In genomic region chr1:10712568-10712967, GRCh38 we compare ENCODE assay signal across 2 cellular contexts.
TF ChIP-seq lines count a peak whose summit lies in the region.

No MANE protein-coding gene starts in this region.

TF ChIP-seq in GM23338, 12 proteins besides CTCF, POLR2A, EP300 and RAD21:
- TF ChIP-seq ZNF462 (CRISPR knock-in tag; IDR thresholded peaks at IDR 0.05) (no peak), STAT1 (IDR thresholded peaks at IDR 0.05; ENCODE audit: unreplicated experiment) (no peak), ZNF331 (CRISPR knock-in tag; IDR thresholded peaks at IDR 0.05; ENCODE audit: low read depth) (no peak), EZH2phosphoT487 (IDR thresholded peaks at IDR 0.05; ENCODE audit: unreplicated experiment) (no peak), NANOG (IDR thresholded peaks at IDR 0.05; ENCODE audit: borderline replicate concordance) (no peak), EZH2 (IDR thresholded peaks at IDR 0.05; ENCODE audit: low read depth, unreplicated experiment) (no peak), REST (IDR thresholded peaks at IDR 0.05; ENCODE audit: unreplicated experiment) (no peak), ZNF114 (CRISPR knock-in tag; IDR thresholded peaks at IDR 0.05) (no peak), POLR2AphosphoS5 (IDR thresholded peaks at IDR 0.05; ENCODE audit: low read depth) (no peak), ETS1 (IDR thresholded peaks at IDR 0.05) (no peak), JUNB (IDR thresholded peaks at IDR 0.05; ENCODE audit: unreplicated experiment) (no peak), CREB1 (CRISPR knock-in tag; IDR thresholded peaks at IDR 0.05; ENCODE audit: low read depth) (no peak)

TF ChIP-seq in IMR-90, 13 proteins besides CTCF, POLR2A, EP300 and RAD21:
- TF ChIP-seq ELK1 (IDR thresholded peaks at IDR 0.05; ENCODE audit: borderline replicate concordance, low read depth, low read length) (no peak), MAFK (IDR thresholded peaks at IDR 0.05; ENCODE audit: low read depth, low read length) (no peak), CEBPB (IDR thresholded peaks at IDR 0.05; ENCODE audit: low read depth, low read length) (no peak), BHLHE40 (IDR thresholded peaks at IDR 0.05; ENCODE audit: low read depth, low read length) (no peak), RFX5 (IDR thresholded peaks at IDR 0.05; ENCODE audit: low read depth, low read length) (no peak), RCOR1 (IDR thresholded peaks at IDR 0.05; ENCODE audit: insufficient replicate concordance, low read length) (no peak), SMC3 (IDR thresholded peaks at IDR 0.05; ENCODE audit: low read depth, low read length) (no peak), USF2 (IDR thresholded peaks at IDR 0.05; ENCODE audit: low read depth, low read length) (no peak), MAZ (IDR thresholded peaks at IDR 0.05; ENCODE audit: borderline replicate concordance, low read depth, low read length) (no peak), NFE2L2 (IDR thresholded peaks at IDR 0.05; ENCODE audit: low read depth, low read length) (no peak), CHD1 (IDR thresholded peaks at IDR 0.05; ENCODE audit: low read depth, low read length) (no peak), FOS (IDR thresholded peaks at IDR 0.05; ENCODE audit: low read depth, low read length) (no peak), MXI1 (IDR thresholded peaks at IDR 0.05; ENCODE audit: borderline replicate concordance, low read depth, low read length) (no peak)
